1 cellular context compared by ENCODE assay signal in genomic region chr17:32256695-32257013, GRCh38.
TF ChIP-seq lines count a peak whose summit lies in the region.

No MANE protein-coding gene starts in this region.

TF ChIP-seq in H1, 55 proteins besides CTCF, POLR2A, EP300 and RAD21:
- TF ChIP-seq HDAC6 (IDR thresholded peaks at IDR 0.05; ENCODE audit: low read depth, low read length) (no peak), SAP30 (IDR thresholded peaks at IDR 0.05; ENCODE audit: insufficient read depth, insufficient replicate concordance, low read length) (no peak), ASH2L (IDR thresholded peaks at IDR 0.05; ENCODE audit: low read length) (no peak), JUN (IDR thresholded peaks at IDR 0.05; ENCODE audit: low read depth, low read length) (no peak), ZNF274 (IDR thresholded peaks at IDR 0.05; ENCODE audit: borderline replicate concordance, extremely low read depth, low read length) (no peak), TEAD4 (IDR thresholded peaks at IDR 0.05; ENCODE audit: low read depth, low read length) (no peak), SIN3A (conservative IDR thresholded peaks at IDR 0.05 in 1 of 2, IDR thresholded peaks at IDR 0.05 in 1 of 2; ENCODE audit: low read depth in 1 of 2, low read length in 2 of 2) (no peak), SIRT6 (IDR thresholded peaks at IDR 0.05; ENCODE audit: low read length) (no peak), KDM5A (IDR thresholded peaks at IDR 0.05; ENCODE audit: low read length) (no peak), BRCA1 (IDR thresholded peaks at IDR 0.05; ENCODE audit: low read depth, low read length) (no peak), CHD1 (IDR thresholded peaks at IDR 0.05; ENCODE audit: low read depth, low read length) (no peak), RXRA (IDR thresholded peaks at IDR 0.05; ENCODE audit: insufficient read depth, low read depth, low read length) (no peak), BCL11A (IDR thresholded peaks at IDR 0.05; ENCODE audit: low read depth in 2 of 2, low read length in 2 of 2) (no peak)
- TF ChIP-seq, protein P1, sequence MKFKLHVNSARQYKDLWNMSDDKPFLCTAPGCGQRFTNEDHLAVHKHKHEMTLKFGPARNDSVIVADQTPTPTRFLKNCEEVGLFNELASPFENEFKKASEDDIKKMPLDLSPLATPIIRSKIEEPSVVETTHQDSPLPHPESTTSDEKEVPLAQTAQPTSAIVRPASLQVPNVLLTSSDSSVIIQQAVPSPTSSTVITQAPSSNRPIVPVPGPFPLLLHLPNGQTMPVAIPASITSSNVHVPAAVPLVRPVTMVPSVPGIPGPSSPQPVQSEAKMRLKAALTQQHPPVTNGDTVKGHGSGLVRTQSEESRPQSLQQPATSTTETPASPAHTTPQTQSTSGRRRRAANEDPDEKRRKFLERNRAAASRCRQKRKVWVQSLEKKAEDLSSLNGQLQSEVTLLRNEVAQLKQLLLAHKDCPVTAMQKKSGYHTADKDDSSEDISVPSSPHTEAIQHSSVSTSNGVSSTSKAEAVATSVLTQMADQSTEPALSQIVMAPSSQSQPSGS (IDR thresholded peaks at IDR 0.05; ENCODE audit: low read length): no peak
